In genomic region chr6:42393339-42393738, GRCh38 we compare ENCODE assay signal across 1 cellular context.
TF ChIP-seq lines count a peak whose summit lies in the region.

No MANE protein-coding gene starts in this region.

TF ChIP-seq in GM12878, 131 proteins besides CTCF, POLR2A, EP300 and RAD21:
- TF ChIP-seq STAT1 (conservative IDR thresholded peaks at IDR 0.05), result no peak
- peak; percentile 77 for TF ChIP-seq NR2C1 (IDR thresholded peaks at IDR 0.05)
- no peak for TF ChIP-seq MTA2 (IDR thresholded peaks at IDR 0.05; ENCODE audit: low read depth)
- TF ChIP-seq NR2F1 (conservative IDR thresholded peaks at IDR 0.05), result 0 out of 2 replicates have a peak, but pooled peaks have one; percentile 48
- TF ChIP-seq ZNF24 (IDR thresholded peaks at IDR 0.05), result no peak
